Comparison of ENCODE assay signal across 1 cellular context in genomic region chr2:213284105-213285090, GRCh38.
TF ChIP-seq lines count a peak whose summit lies in the region.

Gene SPAG16, plus strand, starts transcription at chr2:213284464.

TF ChIP-seq in HepG2, 621 proteins besides CTCF, POLR2A, EP300 and RAD21 (continued from another document and continues in another):
- TF ChIP-seq, protein P1, sequence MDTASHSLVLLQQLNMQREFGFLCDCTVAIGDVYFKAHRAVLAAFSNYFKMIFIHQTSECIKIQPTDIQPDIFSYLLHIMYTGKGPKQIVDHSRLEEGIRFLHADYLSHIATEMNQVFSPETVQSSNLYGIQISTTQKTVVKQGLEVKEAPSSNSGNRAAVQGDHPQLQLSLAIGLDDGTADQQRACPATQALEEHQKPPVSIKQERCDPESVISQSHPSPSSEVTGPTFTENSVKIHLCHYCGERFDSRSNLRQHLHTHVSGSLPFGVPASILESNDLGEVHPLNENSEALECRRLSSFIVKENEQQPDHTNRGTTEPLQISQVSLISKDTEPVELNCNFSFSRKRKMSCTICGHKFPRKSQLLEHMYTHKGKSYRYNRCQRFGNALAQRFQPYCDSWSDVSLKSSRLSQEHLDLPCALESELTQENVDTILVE (CRISPR knock-in tag; IDR thresholded peaks at IDR 0.05): peak; percentile 91; the same call in 1 of the 2 replicates
- TF ChIP-seq ZNF121 (CRISPR knock-in tag; IDR thresholded peaks at IDR 0.05) (no peak), TCF7 (IDR thresholded peaks at IDR 0.05; ENCODE audit: low read depth) (peak; percentile 5; the same call in 1 of the 2 replicates), POGZ (CRISPR knock-in tag; IDR thresholded peaks at IDR 0.05) (peak; percentile 100), ATF7 (IDR thresholded peaks at IDR 0.05) (no peak), ATF7 (CRISPR knock-in tag; IDR thresholded peaks at IDR 0.05) (peak; percentile 60; the same call in 1 of the 2 replicates), JUN (CRISPR knock-in tag; IDR thresholded peaks at IDR 0.05) (no peak), YEATS2 (CRISPR knock-in tag; IDR thresholded peaks at IDR 0.05; ENCODE audit: borderline replicate concordance) (peak; percentile 100), KMT2A (CRISPR knock-in tag; IDR thresholded peaks at IDR 0.05) (peak; percentile 97; the same call in 1 of the 2 replicates), BCL6 (CRISPR knock-in tag; IDR thresholded peaks at IDR 0.05) (peak; percentile 46), ZNF781 (CRISPR knock-in tag; IDR thresholded peaks at IDR 0.05; ENCODE audit: borderline replicate concordance, not compliant biosample characterization) (peak; percentile 82), FOXO1 (CRISPR knock-in tag; IDR thresholded peaks at IDR 0.05) (peak; percentile 74; the same call in 1 of the 2 replicates), ESRRA (CRISPR knock-in tag; IDR thresholded peaks at IDR 0.05; ENCODE audit: low read depth) (no peak), ZNF580 (CRISPR knock-in tag; IDR thresholded peaks at IDR 0.05; ENCODE audit: borderline replicate concordance, low read depth) (peak; percentile 57), WIZ (CRISPR knock-in tag; IDR thresholded peaks at IDR 0.05) (peak; percentile 96), TEAD3 (CRISPR knock-in tag; optimal IDR thresholded peaks at IDR 0.05; ENCODE audit: borderline replicate concordance) (peak; percentile 79), ZNF607 (CRISPR knock-in tag; IDR thresholded peaks at IDR 0.05; ENCODE audit: borderline replicate concordance) (peak; percentile 84; the same call in 1 of the 2 replicates), ZNF616 (CRISPR knock-in tag; IDR thresholded peaks at IDR 0.05; ENCODE audit: low read depth) (peak; percentile 75; the same call in 1 of the 2 replicates), HNRNPL (IDR thresholded peaks at IDR 0.05; ENCODE audit: low read depth, low read length) (0 out of 2 replicates have a peak, but pooled peaks have one; percentile 39), MLXIP (CRISPR knock-in tag; IDR thresholded peaks at IDR 0.05; ENCODE audit: borderline replicate concordance) (no peak), TAF15 (IDR thresholded peaks at IDR 0.05; ENCODE audit: low read depth, low read length, poor library complexity, severe bottlenecking) (peak; percentile 74), POLR2AphosphoS5 (IDR thresholded peaks at IDR 0.05; ENCODE audit: low read depth, low read length) (peak; percentile 83), LRRFIP1 (CRISPR knock-in tag; conservative IDR thresholded peaks at IDR 0.05) (0 out of 2 replicates have a peak, but pooled peaks have one; percentile 75), MEIS2 (CRISPR knock-in tag; IDR thresholded peaks at IDR 0.05) (peak; percentile 21; the same call in 1 of the 2 replicates), ZSCAN9 (CRISPR knock-in tag; IDR thresholded peaks at IDR 0.05; ENCODE audit: borderline replicate concordance) (peak; percentile 7; the same call in 1 of the 2 replicates), ZSCAN31 (CRISPR knock-in tag; IDR thresholded peaks at IDR 0.05; ENCODE audit: low read depth) (peak; percentile 78; the same call in 1 of the 2 replicates), ZNF879 (CRISPR knock-in tag; IDR thresholded peaks at IDR 0.05) (peak; percentile 51; the same call in 1 of the 2 replicates), ARHGAP35 (CRISPR knock-in tag; IDR thresholded peaks at IDR 0.05; ENCODE audit: borderline replicate concordance) (peak; percentile 96), ZNF34 (CRISPR knock-in tag; IDR thresholded peaks at IDR 0.05; ENCODE audit: borderline replicate concordance) (0 out of 2 replicates have a peak, but pooled peaks have one; percentile 56), ZNF775 (CRISPR knock-in tag; IDR thresholded peaks at IDR 0.05; ENCODE audit: borderline replicate concordance) (no peak), PBX2 (CRISPR knock-in tag; IDR thresholded peaks at IDR 0.05) (peak; percentile 56), KLF11 (CRISPR knock-in tag; IDR thresholded peaks at IDR 0.05) (peak; percentile 86), HDAC1 (CRISPR knock-in tag; IDR thresholded peaks at IDR 0.05) (peak; percentile 96), ZMAT3 (CRISPR knock-in tag; conservative IDR thresholded peaks at IDR 0.05) (peak; percentile 42; the same call in 1 of the 2 replicates), ZNF563 (CRISPR knock-in tag; IDR thresholded peaks at IDR 0.05) (peak; percentile 83), HNRNPLL (IDR thresholded peaks at IDR 0.05; ENCODE audit: low read depth, low read length, poor library complexity, severe bottlenecking) (peak; percentile 81), THAP11 (CRISPR knock-in tag; IDR thresholded peaks at IDR 0.05) (peak; percentile 93), MAZ (IDR thresholded peaks at IDR 0.05; ENCODE audit: borderline replicate concordance, low read depth, low read length) (peak; percentile 99), MAZ (CRISPR knock-in tag; IDR thresholded peaks at IDR 0.05; ENCODE audit: low read depth) (peak; percentile 100), ZNF225 (CRISPR knock-in tag; IDR thresholded peaks at IDR 0.05) (peak; percentile 97), KDM4B (CRISPR knock-in tag; IDR thresholded peaks at IDR 0.05) (peak; percentile 93; the same call in 1 of the 2 replicates), PHF8 (CRISPR knock-in tag; IDR thresholded peaks at IDR 0.05) (peak; percentile 100)
- TF ChIP-seq, protein P2, sequence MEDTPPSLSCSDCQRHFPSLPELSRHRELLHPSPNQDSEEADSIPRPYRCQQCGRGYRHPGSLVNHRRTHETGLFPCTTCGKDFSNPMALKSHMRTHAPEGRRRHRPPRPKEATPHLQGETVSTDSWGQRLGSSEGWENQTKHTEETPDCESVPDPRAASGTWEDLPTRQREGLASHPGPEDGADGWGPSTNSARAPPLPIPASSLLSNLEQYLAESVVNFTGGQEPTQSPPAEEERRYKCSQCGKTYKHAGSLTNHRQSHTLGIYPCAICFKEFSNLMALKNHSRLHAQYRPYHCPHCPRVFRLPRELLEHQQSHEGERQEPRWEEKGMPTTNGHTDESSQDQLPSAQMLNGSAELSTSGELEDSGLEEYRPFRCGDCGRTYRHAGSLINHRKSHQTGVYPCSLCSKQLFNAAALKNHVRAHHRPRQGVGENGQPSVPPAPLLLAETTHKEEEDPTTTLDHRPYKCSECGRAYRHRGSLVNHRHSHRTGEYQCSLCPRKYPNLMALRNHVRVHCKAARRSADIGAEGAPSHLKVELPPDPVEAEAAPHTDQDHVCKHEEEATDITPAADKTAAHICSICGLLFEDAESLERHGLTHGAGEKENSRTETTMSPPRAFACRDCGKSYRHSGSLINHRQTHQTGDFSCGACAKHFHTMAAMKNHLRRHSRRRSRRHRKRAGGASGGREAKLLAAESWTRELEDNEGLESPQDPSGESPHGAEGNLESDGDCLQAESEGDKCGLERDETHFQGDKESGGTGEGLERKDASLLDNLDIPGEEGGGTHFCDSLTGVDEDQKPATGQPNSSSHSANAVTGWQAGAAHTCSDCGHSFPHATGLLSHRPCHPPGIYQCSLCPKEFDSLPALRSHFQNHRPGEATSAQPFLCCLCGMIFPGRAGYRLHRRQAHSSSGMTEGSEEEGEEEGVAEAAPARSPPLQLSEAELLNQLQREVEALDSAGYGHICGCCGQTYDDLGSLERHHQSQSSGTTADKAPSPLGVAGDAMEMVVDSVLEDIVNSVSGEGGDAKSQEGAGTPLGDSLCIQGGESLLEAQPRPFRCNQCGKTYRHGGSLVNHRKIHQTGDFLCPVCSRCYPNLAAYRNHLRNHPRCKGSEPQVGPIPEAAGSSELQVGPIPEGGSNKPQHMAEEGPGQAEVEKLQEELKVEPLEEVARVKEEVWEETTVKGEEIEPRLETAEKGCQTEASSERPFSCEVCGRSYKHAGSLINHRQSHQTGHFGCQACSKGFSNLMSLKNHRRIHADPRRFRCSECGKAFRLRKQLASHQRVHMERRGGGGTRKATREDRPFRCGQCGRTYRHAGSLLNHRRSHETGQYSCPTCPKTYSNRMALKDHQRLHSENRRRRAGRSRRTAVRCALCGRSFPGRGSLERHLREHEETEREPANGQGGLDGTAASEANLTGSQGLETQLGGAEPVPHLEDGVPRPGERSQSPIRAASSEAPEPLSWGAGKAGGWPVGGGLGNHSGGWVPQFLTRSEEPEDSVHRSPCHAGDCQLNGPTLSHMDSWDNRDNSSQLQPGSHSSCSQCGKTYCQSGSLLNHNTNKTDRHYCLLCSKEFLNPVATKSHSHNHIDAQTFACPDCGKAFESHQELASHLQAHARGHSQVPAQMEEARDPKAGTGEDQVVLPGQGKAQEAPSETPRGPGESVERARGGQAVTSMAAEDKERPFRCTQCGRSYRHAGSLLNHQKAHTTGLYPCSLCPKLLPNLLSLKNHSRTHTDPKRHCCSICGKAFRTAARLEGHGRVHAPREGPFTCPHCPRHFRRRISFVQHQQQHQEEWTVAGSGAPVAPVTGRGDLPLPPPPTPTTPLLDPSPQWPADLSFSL (CRISPR knock-in tag; IDR thresholded peaks at IDR 0.05): no peak; the same call in 1 of the 2 replicates
- TF ChIP-seq, protein P3, sequence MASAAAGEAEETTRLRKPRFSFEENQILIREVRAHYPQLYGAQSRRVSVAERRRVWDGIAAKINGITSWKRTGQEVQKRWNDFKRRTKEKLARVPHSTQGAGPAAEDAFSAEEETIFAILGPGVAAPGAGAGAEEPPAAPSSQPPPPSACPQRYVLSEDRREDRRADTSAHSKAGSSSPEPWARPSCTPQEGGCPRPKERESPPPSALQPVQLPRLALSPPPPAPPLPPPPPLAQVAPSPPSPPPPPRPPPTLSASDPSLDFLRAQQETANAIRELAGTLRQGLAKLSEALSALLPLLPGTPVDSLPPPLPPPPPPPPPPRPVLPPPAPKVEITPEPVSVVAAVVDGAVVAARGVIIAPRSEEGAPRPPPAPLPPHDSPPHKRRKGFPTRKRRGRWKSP (CRISPR knock-in tag; IDR thresholded peaks at IDR 0.05): peak; percentile 77
- TF ChIP-seq, protein P4, sequence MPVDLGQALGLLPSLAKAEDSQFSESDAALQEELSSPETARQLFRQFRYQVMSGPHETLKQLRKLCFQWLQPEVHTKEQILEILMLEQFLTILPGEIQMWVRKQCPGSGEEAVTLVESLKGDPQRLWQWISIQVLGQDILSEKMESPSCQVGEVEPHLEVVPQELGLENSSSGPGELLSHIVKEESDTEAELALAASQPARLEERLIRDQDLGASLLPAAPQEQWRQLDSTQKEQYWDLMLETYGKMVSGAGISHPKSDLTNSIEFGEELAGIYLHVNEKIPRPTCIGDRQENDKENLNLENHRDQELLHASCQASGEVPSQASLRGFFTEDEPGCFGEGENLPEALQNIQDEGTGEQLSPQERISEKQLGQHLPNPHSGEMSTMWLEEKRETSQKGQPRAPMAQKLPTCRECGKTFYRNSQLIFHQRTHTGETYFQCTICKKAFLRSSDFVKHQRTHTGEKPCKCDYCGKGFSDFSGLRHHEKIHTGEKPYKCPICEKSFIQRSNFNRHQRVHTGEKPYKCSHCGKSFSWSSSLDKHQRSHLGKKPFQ (CRISPR knock-in tag; IDR thresholded peaks at IDR 0.05; ENCODE audit: insufficient replicate concordance): no peak
- TF ChIP-seq, protein P5, sequence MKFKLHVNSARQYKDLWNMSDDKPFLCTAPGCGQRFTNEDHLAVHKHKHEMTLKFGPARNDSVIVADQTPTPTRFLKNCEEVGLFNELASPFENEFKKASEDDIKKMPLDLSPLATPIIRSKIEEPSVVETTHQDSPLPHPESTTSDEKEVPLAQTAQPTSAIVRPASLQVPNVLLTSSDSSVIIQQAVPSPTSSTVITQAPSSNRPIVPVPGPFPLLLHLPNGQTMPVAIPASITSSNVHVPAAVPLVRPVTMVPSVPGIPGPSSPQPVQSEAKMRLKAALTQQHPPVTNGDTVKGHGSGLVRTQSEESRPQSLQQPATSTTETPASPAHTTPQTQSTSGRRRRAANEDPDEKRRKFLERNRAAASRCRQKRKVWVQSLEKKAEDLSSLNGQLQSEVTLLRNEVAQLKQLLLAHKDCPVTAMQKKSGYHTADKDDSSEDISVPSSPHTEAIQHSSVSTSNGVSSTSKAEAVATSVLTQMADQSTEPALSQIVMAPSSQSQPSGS (CRISPR knock-in tag; IDR thresholded peaks at IDR 0.05): peak; percentile 90
